In the genomic region with DNA sequence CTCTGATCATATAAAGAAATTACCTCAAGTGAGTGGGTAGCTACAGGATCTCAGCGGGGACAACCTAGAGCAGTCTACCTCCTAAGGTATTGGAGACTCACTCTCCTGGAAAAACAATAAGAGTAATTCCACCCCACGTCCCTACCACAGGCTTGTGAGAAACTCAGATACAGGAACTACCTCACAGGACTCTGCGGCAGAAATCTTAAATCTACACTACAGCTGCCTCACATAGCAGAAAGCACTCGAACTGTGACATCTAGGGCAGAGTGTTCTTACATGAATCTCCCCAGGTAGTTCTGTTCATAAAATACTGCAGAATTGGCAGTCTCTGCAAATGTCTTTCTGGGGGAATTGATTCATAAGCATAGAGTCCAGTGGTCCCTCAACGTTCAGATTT, we compare ENCODE assay signal across 22 cellular contexts.
A peak's percentile ranks its signal among the peaks of the same experiment; 100 is the strongest.
DNase-seq lines count a peak whose midpoint lies in the region; ATAC-seq lines count a peak whose summit lies in the region.
"Had no signal": no experiment of that assay in that cellular context is flagged by ENCODE, and none has a peak within 500 bp of the region (broad histone marks: within the 10 kb centered on the region; RNA-seq: fewer than 3 reads in every experiment).

No MANE protein-coding gene starts in this region.

- in situ Hi-C loops in ACHN (cut with HindIII; ENCODE audit: low pct_ligation_motif_present, low pct_unique_long_range_greater_than_20kb, low sequenced_read_pairs): no loop called here

- peak; percentile 26 for ATAC-seq in Right ventricle myocardium superior (ENCODE audit: poor library complexity)
- ATAC-seq in Right ventricle myocardium inferior: no peak
- no peak for ATAC-seq in GM18868 (IDR thresholded peaks at IDR 0.05; ENCODE audit: unreplicated experiment)
- ATAC-seq in GM21737 (IDR thresholded peaks at IDR 0.05; ENCODE audit: unreplicated experiment): no peak
- ATAC-seq: A549, GM12878 had no signal

- DNase-seq in Right ventricle myocardium superior: no peak
- DNase-seq in Right ventricle myocardium inferior (ENCODE audit: missing footprints): no peak
- DNase-seq in left kidney (ENCODE audit: low read depth, low spot score): peak; percentile 20
- peak; percentile 69 for DNase-seq in renal cortical epithelial cell (ENCODE audit: low read depth)
- no peak for DNase-seq in ACHN
- DNase-seq: BE2C; C1 segment of cervical spinal cord; CD4-positive, alpha-beta memory T cell; CD4-positive, CD25-positive, alpha-beta regulatory T cell; CD8-positive, alpha-beta memory T cell; COR-L47; DMS 273 treated with DMSO at 0.1 percent for 48 hours; DMS153; DMS53; DMS79; DND-41; EL; GDM1 had no signal

- intact Hi-C loops in Right ventricle myocardium superior (cut with DNase I): no loop called here
- intact Hi-C loops in Right ventricle myocardium inferior (cut with DNase I): no loop called here

Comparison
In these comparisons a context has a peak if more than half of its experiments do, and no peak if none do; other contexts are left out.
1. DNase-seq: peak in left kidney (single experiment) and renal cortical epithelial cell (single experiment); none in Right ventricle myocardium superior (single experiment), Right ventricle myocardium inferior (single experiment) and ACHN (single experiment).